20 cellular contexts compared by ENCODE assay signal in genomic region chr4:23097251-23097650, GRCh38.
A peak's percentile ranks its signal among the peaks of the same experiment; 100 is the strongest.
DNase-seq lines count a peak whose midpoint lies in the region; ATAC-seq and TF ChIP-seq lines count a peak whose summit lies in the region.
"Had no signal": no experiment of that assay in that cellular context is flagged by ENCODE, and none has a peak within 500 bp of the region (broad histone marks: within the 10 kb centered on the region; RNA-seq: fewer than 3 reads in every experiment).

No MANE protein-coding gene starts in this region.

- no peaks in the 10 kb centered on the region for H3K27me3 ChIP-seq in osteoblast (ENCODE audit: insufficient read depth, low read length)
- H3K27me3 ChIP-seq: heart left ventricle, upper lobe of left lung had no signal

- no peaks in the 10 kb centered on the region for H3K79me2 ChIP-seq in osteoblast (ENCODE audit: insufficient read depth, low read length)

- no peak overlapping the region for H3K4me3 ChIP-seq in NB4 (ENCODE audit: low read depth, low read length)
- no peak overlapping the region for H3K4me3 ChIP-seq in osteoblast (ENCODE audit: insufficient read depth, low read length)
- H3K4me3 ChIP-seq: GM12878, heart left ventricle, upper lobe of left lung had no signal

- ATAC-seq in Right ventricle myocardium inferior (no peak), HG03457 (IDR thresholded peaks at IDR 0.05; ENCODE audit: unreplicated experiment) (no peak)
- ATAC-seq: activated T-cell treated with anti-CD3 and anti-CD28 coated beads, Interleukin-2, amount 50 U/mL, for 4 hours; GM12878; heart left ventricle; stimulated activated memory B cell treated with anti-CD40 and anti-IgM and Interleukin-4, amounts not matched to agents 10 μg/mL and 1 μg/mL and 100 μg/mL, for 72 hours had no signal

- DNase-seq in ELR (ENCODE audit: low read depth) (peak; percentile 64), NB4 (ENCODE audit: low read depth) (peak; percentile 10), astrocyte of the hippocampus (ENCODE audit: low read depth, low spot score) (peak; percentile 54), osteoblast (ENCODE audit: insufficient read length, low spot score, missing footprints) (no peak), Right ventricle myocardium inferior (ENCODE audit: missing footprints) (no peak), NCI-H2196 treated with DMSO at 0.1 percent for 48 hours (lab: John Stamatoyannopoulos, UW; ENCODE audit: unreplicated experiment) (no peak)
- DNase-seq: activated CD4-positive, alpha-beta T cell treated with anti-CD3 and anti-CD28 coated beads, Interleukin-2, amount 50 U/mL, for 1 hour; activated T-cell treated with anti-CD3 and anti-CD28 coated beads, Interleukin-2, amount 50 U/mL, for 4 hours; DMS79 treated with DMSO at 0.1 percent for 48 hours; heart left ventricle; HFFc6; NCI-H2029; NCI-H526 treated with DMSO at 0.1 percent for 48 hours; occipital lobe; small intestine; upper lobe of left lung had no signal

- H3K4me2 ChIP-seq in osteoblast (ENCODE audit: insufficient read depth, low read length): peak overlapping the region; percentile 29

- H3K4me1 ChIP-seq in osteoblast (ENCODE audit: insufficient read depth, low read length): peaks cover 10% of the 10 kb centered on the region
- H3K4me1 ChIP-seq: heart left ventricle, upper lobe of left lung had no signal

- intact Hi-C loops in Right ventricle myocardium inferior (cut with DNase I): no loop called here

- H3K36me3 ChIP-seq in osteoblast (ENCODE audit: insufficient read depth, low read length): no peaks in the 10 kb centered on the region
- H3K36me3 ChIP-seq: heart left ventricle, upper lobe of left lung had no signal

- no peaks in the 10 kb centered on the region for H4K20me1 ChIP-seq in osteoblast (ENCODE audit: insufficient read depth, low read length)

- peak overlapping the region; percentile 74 for H3K27ac ChIP-seq in osteoblast (ENCODE audit: low read depth, low read length)
- H3K27ac ChIP-seq: C4-2B, heart left ventricle, upper lobe of left lung had no signal

- no peaks in the 10 kb centered on the region for H3K9me3 ChIP-seq in osteoblast (ENCODE audit: low read depth, low read length)

- H2AFZ ChIP-seq in osteoblast (ENCODE audit: low read length): peak overlapping the region; percentile 33

- TF ChIP-seq POLR2A in NB4 (IDR thresholded peaks at IDR 0.05; ENCODE audit: extremely low read depth, insufficient read length): no peak

- no peak for TF ChIP-seq CTCF in NB4 (IDR thresholded peaks at IDR 0.05; ENCODE audit: low read depth, low read length)
- no peak for TF ChIP-seq CTCF in osteoblast (IDR thresholded peaks at IDR 0.05; ENCODE audit: extremely low read depth, low read depth, low read length)

Comparison
In these comparisons a context has a peak if more than half of its experiments do, and no peak if none do; other contexts are left out.
1. DNase-seq: peak in ELR (single experiment), NB4 (single experiment) and astrocyte of the hippocampus (single experiment); none in osteoblast (single experiment), Right ventricle myocardium inferior (single experiment) and NCI-H2196 treated with DMSO at 0.1 percent for 48 hours (single experiment).